Comparison of ENCODE assay signal across 8 cellular contexts in the genomic region with DNA sequence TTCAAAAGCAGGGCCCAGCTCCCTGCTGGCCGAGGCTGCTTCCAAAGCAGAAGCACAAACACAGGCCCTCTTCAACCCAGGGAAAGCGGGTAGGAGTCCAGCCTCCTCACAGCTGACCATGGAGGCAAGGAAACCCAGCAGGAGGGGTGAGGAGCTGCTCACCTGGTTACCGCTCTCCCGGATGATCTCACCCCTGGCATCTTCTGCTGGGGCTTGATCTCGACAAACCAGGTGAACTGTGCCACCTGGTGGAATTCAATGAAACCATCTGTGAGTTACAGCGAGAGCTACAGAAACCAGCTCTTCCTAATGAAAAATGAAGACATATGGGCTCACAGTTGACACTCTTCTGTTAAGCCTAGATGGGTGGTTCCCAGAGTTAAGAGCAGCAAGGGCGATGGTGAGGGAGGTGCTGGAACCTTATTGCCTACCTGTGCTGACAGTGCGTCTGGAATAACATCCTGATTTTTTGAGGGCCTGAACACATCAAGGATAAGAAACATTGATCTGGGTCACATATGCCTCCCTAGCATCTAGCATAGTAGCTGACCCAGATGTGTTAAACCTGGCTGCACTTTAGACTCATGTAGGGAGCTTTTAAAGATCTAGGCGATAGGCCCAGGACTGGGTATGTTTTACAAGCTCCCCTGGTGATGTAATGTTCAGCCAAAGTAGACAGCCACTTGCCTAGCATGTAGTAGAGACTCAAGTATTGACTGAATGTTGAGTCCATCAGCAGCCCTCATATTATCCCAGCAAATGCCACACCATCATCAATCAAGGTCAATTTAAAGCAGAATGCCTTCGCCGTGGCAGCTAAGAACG. TPM values are rescaled to one million over a fixed set of nuclear protein-coding genes. Genes with fewer than 3 reads are reported as not detected.
A peak's percentile ranks its signal among the peaks of the same experiment; 100 is the strongest.
DNase-seq lines count a peak whose midpoint lies in the region; ATAC-seq and TF ChIP-seq lines count a peak whose summit lies in the region.

No MANE protein-coding gene starts in this region.

- no peaks in the 10 kb centered on the region for H3K27me3 ChIP-seq in CD8-positive, alpha-beta T cell (ENCODE audit: insufficient read depth, low read length)
- H3K27me3 ChIP-seq in KMS-11 (ENCODE audit: insufficient read depth, low read depth): no peaks in the 10 kb centered on the region

- intact Hi-C loops in CD8-positive, alpha-beta T cell (cut with DNase I, micrococcal nuclease): loop anchor here (1.0 to 10.0 kb wide), 4 partner anchors 63 to 671 kb away; no protein-coding TSS in a partner anchor
- intact Hi-C loops in OCI-LY7 (cut with micrococcal nuclease; ENCODE audit: unreplicated experiment): loop anchor here (1.0 kb wide), 4 partner anchors 214 to 673 kb away; a partner anchor contains a TSS
- intact Hi-C loops in left cardiac atrium (cut with DNase I): loop anchor here in 1 of 2 donors (5.0 to 10.0 kb wide), 2 partner anchors 211 to 673 kb away; no protein-coding TSS in a partner anchor

- H3K4me2 ChIP-seq in KMS-11: no peak overlapping the region
- peak overlapping the region; percentile 13; the same call in 1 of the 2 replicates for H3K4me2 ChIP-seq in OCI-LY7 (ENCODE audit: low read length)

- peaks cover 20% of the 10 kb centered on the region for H3K4me1 ChIP-seq in CD8-positive, alpha-beta T cell (ENCODE audit: insufficient read depth, low read length)
- H3K4me1 ChIP-seq in KMS-11 (ENCODE audit: low read depth, poor library complexity, severe bottlenecking): peaks cover 34% of the 10 kb centered on the region
- H3K4me1 ChIP-seq in OCI-LY7 (ENCODE audit: insufficient read depth, low read length, poor library complexity, severe bottlenecking): peaks cover 88% of the 10 kb centered on the region

- H3K36me3 Mint-ChIP-seq in CD8-positive, alpha-beta T cell: peaks cover 41% of the 10 kb centered on the region
- H3K36me3 Mint-ChIP-seq in activated naive CD4-positive, alpha-beta T cell treated with anti-CD3 and anti-CD28 coated beads, Interleukin-2, amount 10 ng/mL, durations not matched to agents 7 days and 5 days: peaks cover 11% of the 10 kb centered on the region

- peak in 6 of 7 experiments; percentile 30 to 73 (median 46) for DNase-seq in CD8-positive, alpha-beta T cell
- DNase-seq in OCI-LY7 (ENCODE audit: low spot score): peak; percentile 84
- peak; percentile 77 for DNase-seq in activated naive CD4-positive, alpha-beta T cell treated with anti-CD3 and anti-CD28 coated beads, Interleukin-2, amount 10 ng/mL, durations not matched to agents 7 days and 5 days
- peak; percentile 46 for DNase-seq in left cardiac atrium
- DNase-seq in stimulated activated CD4-positive, alpha-beta T cell treated with anti-CD3 and anti-CD28 coated beads, Interleukin-12 subunit alpha, Interleukin-12 subunit beta, amount 100 ng/mL, for 4 hours: peak; percentile 47
- DNase-seq in dedifferentiated amniotic fluid mesenchymal stem cell (ENCODE audit: extremely low spot score): no peak

- H2AFZ ChIP-seq in KMS-11 (ENCODE audit: low read depth): peak overlapping the region; percentile 26; the same call in 1 of the 2 replicates
- H2AFZ ChIP-seq in OCI-LY7 (ENCODE audit: low read length): no peak overlapping the region

- ATAC-seq in CD8-positive, alpha-beta T cell: peak; percentile 60
- ATAC-seq in GM19025 (IDR thresholded peaks at IDR 0.05; ENCODE audit: low read depth, unreplicated experiment) (peak; percentile 47), left cardiac atrium (peak in 1 of 2 donors; percentile 13)

- H3K9ac ChIP-seq in KMS-11: no peak overlapping the region

- H3K9me2 ChIP-seq in OCI-LY7 (ENCODE audit: insufficient read depth, low read length): no peaks in the 10 kb centered on the region

- H3K4me3 ChIP-seq in CD8-positive, alpha-beta T cell (ENCODE audit: low read depth, low read length): no peak overlapping the region
- H3K4me3 ChIP-seq in KMS-11 (IDR thresholded peaks at IDR 0.05; ENCODE audit: insufficient read depth, low read depth, low read length): no peak overlapping the region
- H3K4me3 ChIP-seq in OCI-LY7 (ENCODE audit: low read depth, low read length, poor library complexity, severe bottlenecking): no peak overlapping the region

- POLR2A ChIA-PET in CD8-positive, alpha-beta T cell (lab: Charles Lee): interaction anchor here (1.0 to 5.0 kb wide), 5 partner anchors 11 to 363 kb away, joined by 3 to 30 read pairs (median 4); a partner anchor contains a TSS
- POLR2A ChIA-PET in OCI-LY7 (lab: Charles Lee): interaction anchor here (0.6 to 2.3 kb wide), 8 partner anchors 12 to 348 kb away, joined by 3 to 17 read pairs (median 5); a partner anchor contains a TSS

- no peaks in the 10 kb centered on the region for H4K20me1 ChIP-seq in KMS-11 (ENCODE audit: insufficient read depth)
- no peaks in the 10 kb centered on the region for H4K20me1 ChIP-seq in OCI-LY7 (ENCODE audit: insufficient read depth, low read length)

- H3K4me1 Mint-ChIP-seq in CD8-positive, alpha-beta T cell (ENCODE audit: low read depth): peaks cover 26% of the 10 kb centered on the region
- H3K4me1 Mint-ChIP-seq in activated naive CD4-positive, alpha-beta T cell treated with anti-CD3 and anti-CD28 coated beads, Interleukin-2, amount 10 ng/mL, durations not matched to agents 7 days and 5 days: peaks cover 37% of the 10 kb centered on the region

- no peak overlapping the region for H3K4me3 Mint-ChIP-seq in CD8-positive, alpha-beta T cell
- H3K4me3 Mint-ChIP-seq in activated naive CD4-positive, alpha-beta T cell treated with anti-CD3 and anti-CD28 coated beads, Interleukin-2, amount 10 ng/mL, durations not matched to agents 7 days and 5 days: no peak overlapping the region

- H3K9me3 Mint-ChIP-seq in CD8-positive, alpha-beta T cell: no peaks in the 10 kb centered on the region
- no peaks in the 10 kb centered on the region for H3K9me3 Mint-ChIP-seq in activated naive CD4-positive, alpha-beta T cell treated with anti-CD3 and anti-CD28 coated beads, Interleukin-2, amount 10 ng/mL, durations not matched to agents 7 days and 5 days

- no peaks in the 10 kb centered on the region for H3K9me3 ChIP-seq in CD8-positive, alpha-beta T cell (ENCODE audit: low read length)
- H3K9me3 ChIP-seq in OCI-LY7 (ENCODE audit: low read length): no peaks in the 10 kb centered on the region

- BruUV-seq in OCI-LY7 (replicated peaks; lab: Mats Ljungman, UMichigan): no TSS peak

- CTCF ChIA-PET in CD8-positive, alpha-beta T cell (lab: Charles Lee): interaction anchor here (0.6 to 7.2 kb wide), 45 partner anchors 10 to 729 kb away, joined by 3 to 52 read pairs (median 4); a partner anchor contains a TSS
- CTCF ChIA-PET in OCI-LY7 (lab: Charles Lee; ENCODE audit: unreplicated experiment): interaction anchor here (0.7 to 1.6 kb wide), 8 partner anchors 18 to 401 kb away, joined by 3 to 5 read pairs (median 4); no protein-coding TSS in a partner anchor
- CTCF ChIA-PET in activated naive CD4-positive, alpha-beta T cell treated with anti-CD3 and anti-CD28 coated beads, Interleukin-2, amount 10 ng/mL, durations not matched to agents 7 days and 5 days (lab: Charles Lee): interaction anchor here (0.6 to 5.7 kb wide), 46 partner anchors 9 to 673 kb away, joined by 3 to 65 read pairs (median 5); a partner anchor contains a TSS

- no peaks in the 10 kb centered on the region for H3K27me3 Mint-ChIP-seq in CD8-positive, alpha-beta T cell (ENCODE audit: low read depth)
- H3K27me3 Mint-ChIP-seq in activated naive CD4-positive, alpha-beta T cell treated with anti-CD3 and anti-CD28 coated beads, Interleukin-2, amount 10 ng/mL, durations not matched to agents 7 days and 5 days: no peaks in the 10 kb centered on the region

- H3K27ac ChIP-seq in CD8-positive, alpha-beta T cell (ENCODE audit: low read depth, low read length): no peak overlapping the region
- no peak overlapping the region for H3K27ac ChIP-seq in KMS-11
- no peak overlapping the region for H3K27ac ChIP-seq in OCI-LY7 (ENCODE audit: low read depth, low read length, poor library complexity, severe bottlenecking)

- H3K36me3 ChIP-seq in CD8-positive, alpha-beta T cell (ENCODE audit: insufficient read depth, low read length): no peaks in the 10 kb centered on the region
- H3K36me3 ChIP-seq in KMS-11 (ENCODE audit: insufficient read depth) (no peaks in the 10 kb centered on the region), OCI-LY7 (ENCODE audit: insufficient read depth, low read length) (no peaks in the 10 kb centered on the region)

- TF ChIP-seq CTCF in CD8-positive, alpha-beta T cell (IDR thresholded peaks at IDR 0.05): peak; percentile 51
- TF ChIP-seq CTCF in KMS-11 (conservative IDR thresholded peaks at IDR 0.05; ENCODE audit: low read depth, low read length) (peak; percentile 53; the same call in 1 of the 2 replicates), OCI-LY7 (conservative IDR thresholded peaks at IDR 0.05; ENCODE audit: low read length) (peak; percentile 82)

- H3K79me2 ChIP-seq in KMS-11 (ENCODE audit: insufficient read depth, low read depth) (no peaks in the 10 kb centered on the region), OCI-LY7 (ENCODE audit: insufficient read depth, low read depth, low read length) (no peaks in the 10 kb centered on the region)

- peak overlapping the region; percentile 62 for H3K27ac Mint-ChIP-seq in CD8-positive, alpha-beta T cell
- no peak overlapping the region for H3K27ac Mint-ChIP-seq in activated naive CD4-positive, alpha-beta T cell treated with anti-CD3 and anti-CD28 coated beads, Interleukin-2, amount 10 ng/mL, durations not matched to agents 7 days and 5 days

RNA-seq across cellular contexts. Expression of a gene that starts 6.1 kb away (rescaled TPM):
- total RNA-seq in CD8-positive, alpha-beta T cell: 10 to 100 TPM; 13.4 to 14.1 TPM
- total RNA-seq in OCI-LY7 (2014; rRNA removed; shearing (Covaris generic)): 3.4 and 3.5 TPM in 2 replicates
- total RNA-seq in OCI-LY7 (2022): 11.9 and 12.5 TPM in 2 replicates
- 10 to 100 TPM in 1 of 2 donors, 1 to 10 TPM in 1; 9.1 to 13.3 TPM for total RNA-seq in left cardiac atrium

RNA-seq across cellular contexts. Expression of a gene that starts 47.1 kb away (rescaled TPM):
- 1 to 10 TPM; 1.1 to 1.7 TPM for total RNA-seq in CD8-positive, alpha-beta T cell
- total RNA-seq in OCI-LY7 (2014; rRNA removed; shearing (Covaris generic)): 0.41 and 0.75 TPM in 2 replicates
- total RNA-seq in OCI-LY7 (2022): 0.46 and 0.90 TPM in 2 replicates
- total RNA-seq in left cardiac atrium: 1 to 10 TPM in 1 of 2 donors, under 1 TPM in 1; 0.68 to 1.4 TPM
